Comparison of ENCODE assay signal across 11 cellular contexts in genomic region chr17:48603959-48604769, GRCh38. TPM values are rescaled to one million over a fixed set of nuclear protein-coding genes. Genes with fewer than 3 reads are reported as not detected.
A peak's percentile ranks its signal among the peaks of the same experiment; 100 is the strongest.
DNase-seq lines count a peak whose midpoint lies in the region; ATAC-seq, FAIRE-seq and TF ChIP-seq lines count a peak whose summit lies in the region.
"Had no signal": no experiment of that assay in that cellular context is flagged by ENCODE, and none has a peak within 500 bp of the region (broad histone marks: within the 10 kb centered on the region; RNA-seq: fewer than 3 reads in every experiment).

No MANE protein-coding gene starts in this region.

- H2AK5ac ChIP-seq in H9 (ENCODE audit: insufficient read length, low read length) = no peak overlapping the region

- ATAC-seq in HG03521 (IDR thresholded peaks at IDR 0.05; ENCODE audit: unreplicated experiment) = no peak
- no peak for ATAC-seq in HG03135 (IDR thresholded peaks at IDR 0.05; ENCODE audit: unreplicated experiment)
- no peak for ATAC-seq in GM18868 (IDR thresholded peaks at IDR 0.05; ENCODE audit: unreplicated experiment)
- ATAC-seq: GM12878, left cardiac atrium had no signal

- H3K27ac Mint-ChIP-seq in H9 = no peak overlapping the region

- H3K27me3 ChIP-seq in H9 (ENCODE audit: insufficient read depth, low read length) (peaks cover 98% of the 10 kb centered on the region), tibial nerve (peaks cover 0 to 100% of the 10 kb centered on the region in 2 donors)

- no peak overlapping the region for H4K8ac ChIP-seq in H9 (replicated peaks; ENCODE audit: insufficient read length, low read depth, low read length)

- H2BK5ac ChIP-seq in H9 (ENCODE audit: insufficient read length, low read length) = no peak overlapping the region

- TF ChIP-seq CTCF in H9 (conservative IDR thresholded peaks at IDR 0.05) = no peak
- TF ChIP-seq CTCF in kidney (IDR thresholded peaks at IDR 0.05; ENCODE audit: borderline replicate concordance, extremely low read depth, insufficient read depth) = no peak
- no peak for TF ChIP-seq CTCF in tibial nerve (IDR thresholded peaks at IDR 0.05)

- H3K36me3 ChIP-seq in kidney (ENCODE audit: control insufficient read depth in 1 of 2, insufficient read depth in 2 of 2, low read length in 2 of 2) (no peaks in the 10 kb centered on the region), tibial nerve (no peaks in the 10 kb centered on the region)

- H2AFZ ChIP-seq in H9 (ENCODE audit: low read length) = no peak overlapping the region

- no CpG with 5 or more reads among the region's 21 CpGs for WGBS in H9 (ENCODE audit: extremely low coverage, insufficient read length, low lambda C conversion rate)
- 3 to 12% methylated on average over 21 of the region's 21 CpGs for WGBS in tibial nerve, 2 donors

- no peak overlapping the region for H3K27ac ChIP-seq in H9 (ENCODE audit: insufficient read length, low read depth, low read length)
- H3K27ac ChIP-seq in kidney (ENCODE audit: low read depth in 2 of 2, low read length in 2 of 2) = peak overlapping the region; percentile 90 to 94
- H3K27ac ChIP-seq in tibial nerve = peak overlapping the region in 3 of 4 donors; percentile 5 to 80 (median 58)

- H3K9me3 Mint-ChIP-seq in H9 = peaks cover 2 to 15% of the 10 kb centered on the region in 2 experiments; a peak in 3 of 5 replicates

- no peaks in the 10 kb centered on the region for H3K9me3 ChIP-seq in H9 (ENCODE audit: control insufficient read depth, low read depth, low read length)
- H3K9me3 ChIP-seq in kidney (ENCODE audit: control insufficient read depth in 1 of 2, low read length in 2 of 2) = no peaks in the 10 kb centered on the region
- H3K9me3 ChIP-seq in tibial nerve = peaks cover 0 to 13% (median 0%) of the 10 kb centered on the region in 4 donors

- no peaks in the 10 kb centered on the region for H3K23me2 ChIP-seq in H9 (ENCODE audit: insufficient read length, low read depth, low read length, poor library complexity, severe bottlenecking)

- H3K4me1 Mint-ChIP-seq in H9 = no peaks in the 10 kb centered on the region; a peak in 1 of 4 replicates

- H3K9ac ChIP-seq in H9 (ENCODE audit: extremely low read depth, insufficient read length, low read length) (no peak overlapping the region), kidney (ENCODE audit: low read length in 2 of 2) (peak overlapping the region; percentile 79 to 94)

- H3K18ac ChIP-seq in H9 (ENCODE audit: insufficient read length, low read depth, low read length) = no peak overlapping the region

- H4K5ac ChIP-seq in H9 (ENCODE audit: insufficient read length, low read depth, low read length) = no peak overlapping the region

- H2BK15ac ChIP-seq in H9 (ENCODE audit: low read depth, low read length) = no peak overlapping the region

- no peaks in the 10 kb centered on the region for H3K79me1 ChIP-seq in H9 (ENCODE audit: insufficient read depth, low read depth, low read length, poor library complexity, severe bottlenecking)

- H2BK12ac ChIP-seq in H9 (ENCODE audit: insufficient read length, low read depth, low read length) = no peak overlapping the region

- no peak overlapping the region for H3K14ac ChIP-seq in H9 (ENCODE audit: insufficient read depth, low read length)

- no peak overlapping the region for H3K23ac ChIP-seq in H9 (ENCODE audit: insufficient read length, low read depth, low read length)

- no peak overlapping the region for H3K4me2 ChIP-seq in H9 (ENCODE audit: insufficient read depth, insufficient read length, low read length)

- peaks cover 100% of the 10 kb centered on the region for H3K27me3 Mint-ChIP-seq in H9 (ENCODE audit: low read depth)

- H3K4me1 ChIP-seq in H9 (ENCODE audit: insufficient read depth, low read length) (no peaks in the 10 kb centered on the region), kidney (ENCODE audit: control insufficient read depth in 1 of 2, insufficient read depth in 1 of 2, low read depth in 1 of 2, low read length in 2 of 2) (peaks cover 9 to 10% of the 10 kb centered on the region in 2 donors), tibial nerve (peaks cover 0 to 15% (median 3%) of the 10 kb centered on the region in 4 donors)

- H2BK120ac ChIP-seq in H9 (ENCODE audit: low read depth, low read length, poor library complexity, severe bottlenecking) = no peak overlapping the region

- H3K36me3 Mint-ChIP-seq in H9 (ENCODE audit: insufficient read depth in 1 of 3, low read depth in 3 of 3) = no peaks in the 10 kb centered on the region

- no peak overlapping the region for H4K91ac ChIP-seq in H9 (ENCODE audit: insufficient read length, low read depth, low read length)

- no peak overlapping the region for H3K4ac ChIP-seq in H9 (ENCODE audit: low read depth, low read length)

- peak in 1 of 2 donors; percentile 31 for TF ChIP-seq EP300 in tibial nerve (IDR thresholded peaks at IDR 0.05)

- H3K56ac ChIP-seq in H9 (ENCODE audit: insufficient read length, low read depth, low read length) = no peak overlapping the region

- no peaks in the 10 kb centered on the region for H4K20me1 ChIP-seq in H9 (ENCODE audit: control insufficient read depth, insufficient read depth, insufficient read length)

- H3K79me2 ChIP-seq in H9 (ENCODE audit: insufficient read depth, low read length) = no peaks in the 10 kb centered on the region

- H3T11ph ChIP-seq in H9 (ENCODE audit: low read length) = no peak overlapping the region

- TF ChIP-seq POLR2A in tibial nerve (IDR thresholded peaks at IDR 0.05) = no peak

- no peak overlapping the region for H3K4me3 Mint-ChIP-seq in H9

- intact Hi-C loops in kidney (cut with DNase I) = no loop called here

- no peak overlapping the region for H2BK20ac ChIP-seq in H9 (ENCODE audit: low read depth, low read length, poor library complexity, severe bottlenecking)

- DNase-seq in H9 (peak; percentile 81), SHP77 (lab: John Stamatoyannopoulos, UW) (peak; percentile 62 to 77), kidney (peak; percentile 90), tibial nerve (ENCODE audit: low spot score in 2 of 2) (no peak)
- DNase-seq: left cardiac atrium, NCI-H1105 treated with DMSO at 0.1 percent for 48 hours had no signal

- peak overlapping the region; percentile 72 to 94 for H3K4me3 ChIP-seq in kidney (ENCODE audit: low read length in 2 of 2)
- H3K4me3 ChIP-seq in tibial nerve = peak overlapping the region; percentile 13 to 49 (median 27)
- H3K4me3 ChIP-seq: GM12878 had no signal

- FAIRE-seq in kidney (lab: Jason Lieb, UNC) = no peak
- FAIRE-seq: GM12878 had no signal

RNA-seq across cellular contexts. Expression of gene HOXB6, which starts 0.6 kb away (rescaled TPM):
- total RNA-seq in H9 (2021) (not detected in 2 replicates), kidney (90.2 TPM), tibial nerve (1 to 10 TPM in 3 of 4 donors, under 1 TPM in 1; 0.66 to 5.1 (median 2.9) TPM)
- polyA plus RNA-seq in kidney (ENCODE audit: insufficient read depth, low read depth, low replicate concordance) = 44.0 TPM

RNA-seq across cellular contexts. Expression of gene HOXB7, which starts 6.7 kb away (rescaled TPM):
- total RNA-seq in H9 (2021) = not detected in 2 replicates
- total RNA-seq in kidney = 45.4 TPM
- polyA plus RNA-seq in kidney (ENCODE audit: insufficient read depth, low read depth, low replicate concordance) = 49.6 TPM
- total RNA-seq in tibial nerve = 1 to 10 TPM; 1.8 to 4.0 (median 2.3) TPM

RNA-seq across cellular contexts. Expression of gene HOXB5, which starts 10.6 kb away (rescaled TPM):
- total RNA-seq in H9 (2021) (not detected in 2 replicates), kidney (27.0 TPM), tibial nerve (1 to 10 TPM in 2 of 4 donors, not detected in 2; 1.6 to 1.8 TPM)
- polyA plus RNA-seq in kidney (ENCODE audit: insufficient read depth, low read depth, low replicate concordance) = 12.3 TPM
- total RNA-seq: GM12878 had no signal
- polyA plus RNA-seq: GM12878 had no signal

RNA-seq across cellular contexts. Expression of gene HOXB8, which starts 10.9 kb away (rescaled TPM):
- not detected in 2 replicates for total RNA-seq in H9 (2021)
- 48.7 TPM for total RNA-seq in kidney
- polyA plus RNA-seq in kidney (ENCODE audit: insufficient read depth, low read depth, low replicate concordance) = 19.3 TPM
- under 1 TPM in 2 of 4 donors, not detected in 2; 0.66 to 0.90 TPM for total RNA-seq in tibial nerve
- total RNA-seq: T-helper 1 cell treated with Interleukin-12 subunit alpha and Interleukin-12 subunit beta and Interleukin-4 antibody, amounts not matched to agents 30 ng/mL and 1 ng/mL, for 36 hours had no signal
- polyA plus RNA-seq: GM12878 had no signal

RNA-seq across cellular contexts. Expression of gene HOXB3, which starts 14.1 kb away (rescaled TPM):
- not detected in 2 replicates for total RNA-seq in H9 (2021)
- total RNA-seq in kidney = 99.0 TPM
- 12.1 TPM for polyA plus RNA-seq in kidney (ENCODE audit: insufficient read depth, low read depth, low replicate concordance)
- 10 to 100 TPM in 2 of 4 donors, 1 to 10 TPM in 2; 3.7 to 14.1 (median 9.4) TPM for total RNA-seq in tibial nerve

Comparison
In these comparisons a context has a peak if more than half of its experiments do, and no peak if none do; other contexts are left out.
1. DNase-seq: peak in H9 (single experiment), SHP77 (2 of 2) and kidney (single experiment); none in tibial nerve (0 of 2).
2. RNA of gene HOXB6, which starts 0.6 kb away (total RNA-seq): 90.2 TPM in kidney (single experiment); 0.66 to 5.1 TPM in tibial nerve and not detected in H9; every median in the first group is over 10 times any median in the second.
3. RNA of gene HOXB5, which starts 10.6 kb away (total RNA-seq): 27.0 TPM in kidney (single experiment); 1.6 to 1.8 TPM in tibial nerve and not detected in H9; every median in the first group is over 10 times any median in the second.